12 cellular contexts compared by ENCODE assay signal in genomic region chrX:110180928-110181310, GRCh38.
DNase-seq lines count a peak whose midpoint lies in the region; FAIRE-seq and TF ChIP-seq lines count a peak whose summit lies in the region.
"Had no signal": no experiment of that assay in that cellular context is flagged by ENCODE, and none has a peak within 500 bp of the region (broad histone marks: within the 10 kb centered on the region; RNA-seq: fewer than 3 reads in every experiment).

No MANE protein-coding gene starts in this region.

- DNase-seq in GM12892 (ENCODE audit: insufficient read length) (no peak), GM23248 (peak; percentile 83), HT-29 (ENCODE audit: low spot score) (peak; percentile 26), keratinocyte (ENCODE audit: low read depth, low spot score) (no peak), HUDEP-2 (lab: John Stamatoyannopoulos, UW; ENCODE audit: unreplicated experiment in 76 of 76) (no peak), GM13976 (ENCODE audit: low spot score) (no peak), ascending aorta (ENCODE audit: low spot score in 2 of 2) (no peak), NOMO-1 treated with dmso at 0.1 percent for 144 hours (lab: John Stamatoyannopoulos, UW; ENCODE audit: unreplicated experiment) (no peak)
- DNase-seq: activated CD4-positive, CD25-positive, alpha-beta regulatory T cell; DMS79 treated with DMSO at 0.1 percent for 48 hours; endodermal cell; stimulated activated naive CD8-positive, alpha-beta T cell treated with anti-CD3 and anti-CD28 coated beads, Interleukin-15, amount 100 ng/mL, for 72 hours had no signal

- H3K79me2 ChIP-seq in GM23248 (ENCODE audit: insufficient read depth) (no peaks in the 10 kb centered on the region), keratinocyte (ENCODE audit: control insufficient read depth, insufficient read depth, low read length) (no peaks in the 10 kb centered on the region)

- H2AFZ ChIP-seq in GM23248 (no peak overlapping the region), keratinocyte (ENCODE audit: control insufficient read depth, low read length) (no peak overlapping the region)

- H3K9me3 ChIP-seq in GM23248 (ENCODE audit: low read depth) (no peaks in the 10 kb centered on the region), keratinocyte (ENCODE audit: control insufficient read depth, low read depth, low read length) (no peaks in the 10 kb centered on the region), ascending aorta (no peaks in the 10 kb centered on the region)

- H3K4me2 ChIP-seq in GM23248 (ENCODE audit: unreplicated experiment) (peak overlapping the region; percentile 34), keratinocyte (ENCODE audit: control insufficient read depth, extremely low read depth, insufficient read depth, low read depth, low read length) (peak overlapping the region; percentile 18)

- TF ChIP-seq CTCF in keratinocyte (optimal IDR thresholded peaks at IDR 0.05 in 1 of 3, IDR thresholded peaks at IDR 0.05 in 1 of 3, conservative IDR thresholded peaks at IDR 0.05 in 1 of 3; ENCODE audit: extremely low read depth in 1 of 3, insufficient read depth in 2 of 3, low read length in 3 of 3) (no peak), GM13976 (IDR thresholded peaks at IDR 0.05; ENCODE audit: borderline replicate concordance, control extremely low read depth, extremely low read depth, insufficient read depth, missing control alignments) (no peak), ascending aorta (IDR thresholded peaks at IDR 0.05) (no peak)

- 0 to 1% methylated on average over 6 of the region's 6 CpGs for WGBS in GM23248 (ENCODE audit: low coverage in 1 of 2, low lambda C conversion rate in 2 of 2, missing lambda C conversion rate in 2 of 2), 2 experiments

- peak overlapping the region; percentile 66 for H3K9ac ChIP-seq in GM23248
- H3K9ac ChIP-seq in keratinocyte (ENCODE audit: control insufficient read depth, extremely low read depth, insufficient read depth, low read length), result peak overlapping the region; percentile 18

- no peaks in the 10 kb centered on the region for H3K36me3 ChIP-seq in GM23248 (ENCODE audit: low read depth)
- H3K36me3 ChIP-seq in keratinocyte (ENCODE audit: control insufficient read depth in 2 of 2, extremely low read depth in 1 of 2, insufficient read depth in 2 of 2, low read length in 2 of 2), result no peaks in the 10 kb centered on the region
- H3K36me3 ChIP-seq in ascending aorta, result no peaks in the 10 kb centered on the region

- peaks cover 25% of the 10 kb centered on the region for H3F3A ChIP-seq in GM23248 (ENCODE audit: insufficient read depth)

- H4K20me1 ChIP-seq in GM23248 (ENCODE audit: insufficient read depth) (no peaks in the 10 kb centered on the region), keratinocyte (ENCODE audit: control insufficient read depth, extremely low read depth, insufficient read depth, low read length) (no peaks in the 10 kb centered on the region)

- in situ Hi-C loops in GM23248 (cut with MboI), result no loop called here
- in situ Hi-C loops in GM13976 (cut with MboI; ENCODE audit: low sequenced_read_pairs, unreplicated experiment), result no loop called here

- intact Hi-C loops in ascending aorta (cut with DNase I), result no loop called here

- H3K9me2 ChIP-seq in GM23248 (ENCODE audit: insufficient read depth), result no peaks in the 10 kb centered on the region

- H3K4me3 ChIP-seq in GM23248 (no peak overlapping the region), keratinocyte (ENCODE audit: control insufficient read depth in 2 of 3, extremely low read depth in 1 of 3, insufficient read depth in 2 of 3, low read depth in 1 of 3, low read length in 3 of 3) (no peak overlapping the region), ascending aorta (no peak overlapping the region)

- peaks cover 33% of the 10 kb centered on the region for H3K4me1 ChIP-seq in GM23248 (ENCODE audit: insufficient read depth)
- H3K4me1 ChIP-seq in keratinocyte (ENCODE audit: control insufficient read depth, extremely low read depth, insufficient read depth, low read length), result peaks cover 23% of the 10 kb centered on the region
- no peaks in the 10 kb centered on the region for H3K4me1 ChIP-seq in ascending aorta

- no peaks in the 10 kb centered on the region for H3K9me1 ChIP-seq in keratinocyte (ENCODE audit: control insufficient read depth, extremely low read depth, insufficient read depth, low read length)

- TF ChIP-seq POLR2A in GM12892 (IDR thresholded peaks at IDR 0.05; ENCODE audit: low read depth, low read length), result no peak

- dilution Hi-C loops in keratinocyte (cut with MboI; ENCODE audit: extremely low pct_ligation_motif_present, low sequenced_read_pairs), result no loop called here

- H3K27me3 ChIP-seq in GM23248 (replicated peaks; ENCODE audit: insufficient read depth) (no peaks in the 10 kb centered on the region), keratinocyte (ENCODE audit: control insufficient read depth, extremely low read depth, insufficient read depth, low read length) (no peaks in the 10 kb centered on the region), ascending aorta (no peaks in the 10 kb centered on the region)

- FAIRE-seq in GM12892 (lab: Jason Lieb, UNC), result peak; percentile 30
- FAIRE-seq in keratinocyte (lab: Jason Lieb, UNC), result peak; percentile 41

- peak overlapping the region; percentile 92 for H3K27ac ChIP-seq in GM23248
- peak overlapping the region; percentile 34 for H3K27ac ChIP-seq in keratinocyte (ENCODE audit: control insufficient read depth, insufficient read depth, low read length)
- peak overlapping the region in 1 of 2 donors; percentile 47 for H3K27ac ChIP-seq in ascending aorta

Comparison
In these comparisons a context has a peak if more than half of its experiments do, and no peak if none do; other contexts are left out.
1. DNase-seq: peak in GM23248 (single experiment) and HT-29 (single experiment); none in GM12892 (single experiment), keratinocyte (single experiment), HUDEP-2 (0 of 76), GM13976 (single experiment), ascending aorta (0 of 2) and NOMO-1 treated with dmso at 0.1 percent for 144 hours (single experiment).